In the genomic region with DNA sequence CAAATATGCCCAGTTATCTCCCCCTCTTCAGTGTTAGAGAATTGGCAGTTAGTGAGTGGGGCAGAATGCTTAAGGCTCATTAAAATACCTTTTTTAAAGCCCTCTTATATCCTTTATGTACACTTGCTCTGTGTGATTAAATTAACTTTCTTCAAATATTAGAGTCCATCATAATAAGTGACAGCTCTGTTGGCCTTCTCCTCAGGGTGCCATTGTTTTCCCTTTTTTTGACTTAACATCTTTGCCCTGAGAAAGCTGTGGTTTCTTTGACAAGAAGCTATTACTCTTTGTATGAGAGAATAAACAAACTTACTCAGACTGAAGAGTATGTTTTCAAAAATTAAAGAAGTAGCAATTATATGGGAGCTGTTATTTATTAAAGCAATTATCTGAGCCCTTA, we compare ENCODE assay signal across 13 cellular contexts.
"Had no signal": no experiment of that assay in that cellular context is flagged by ENCODE, and none has a peak within 500 bp of the region (broad histone marks: within the 10 kb centered on the region; RNA-seq: fewer than 3 reads in every experiment).

No MANE protein-coding gene starts in this region.

- H3K4me3 Mint-ChIP-seq: activated CD4-positive, alpha-beta T cell treated with anti-CD3 and anti-CD28 coated beads, Interleukin-2, amount 10 ng/mL, durations not matched to agents 7 days and 5 days; naive B cell; stimulated activated naive B cell treated with anti-CD40 and anti-IgM and Interleukin-4, amounts not matched to agents 10 μg/mL and 1 μg/mL and 100 μg/mL, for 72 hours had no signal

- H3K4me1 ChIP-seq: uterus had no signal

- H3K36me3 ChIP-seq: uterus had no signal

- H3K9me3 Mint-ChIP-seq: activated CD4-positive, alpha-beta T cell treated with anti-CD3 and anti-CD28 coated beads, Interleukin-2, amount 10 ng/mL, durations not matched to agents 7 days and 5 days; naive B cell; stimulated activated naive B cell treated with anti-CD40 and anti-IgM and Interleukin-4, amounts not matched to agents 10 μg/mL and 1 μg/mL and 100 μg/mL, for 72 hours had no signal

- ATAC-seq: esophagus mucosa; left colon; stimulated activated naive B cell treated with anti-CD40 and anti-IgM and Interleukin-4, amounts not matched to agents 10 μg/mL and 1 μg/mL and 100 μg/mL, for 72 hours had no signal

- H3K27me3 ChIP-seq: neutrophil, tibial artery, uterus had no signal

- DNase-seq: activated CD4-positive, alpha-beta T cell treated with anti-CD3 and anti-CD28 coated beads, Interleukin-2, amount 10 ng/mL, durations not matched to agents 7 days and 5 days; activated naive CD4-positive, alpha-beta T cell treated with anti-CD3 and anti-CD28 coated beads, Interleukin-2, amount 50 U/mL, for 16 hours; amniotic stem cell; caudate nucleus; left colon; naive B cell; stimulated activated CD4-positive, alpha-beta T cell treated with anti-CD3 and anti-CD28 coated beads, Interleukin-2, amount 100 ng/mL, for 48 hours; stimulated activated naive B cell treated with anti-CD40 and anti-IgM and Interleukin-4, amounts not matched to agents 10 μg/mL and 1 μg/mL and 100 μg/mL, for 72 hours; T-helper 9 cell; tibial artery; uterus had no signal

- H3K27ac Mint-ChIP-seq: activated CD4-positive, alpha-beta T cell treated with anti-CD3 and anti-CD28 coated beads, Interleukin-2, amount 10 ng/mL, durations not matched to agents 7 days and 5 days; stimulated activated naive B cell treated with anti-CD40 and anti-IgM and Interleukin-4, amounts not matched to agents 10 μg/mL and 1 μg/mL and 100 μg/mL, for 72 hours had no signal

- H3K4me3 ChIP-seq: tibial artery, uterus had no signal

- H3K9me3 ChIP-seq: neutrophil, tibial artery, uterus had no signal

- H3K27me3 Mint-ChIP-seq: activated CD4-positive, alpha-beta T cell treated with anti-CD3 and anti-CD28 coated beads, Interleukin-2, amount 10 ng/mL, durations not matched to agents 7 days and 5 days; naive B cell; stimulated activated naive B cell treated with anti-CD40 and anti-IgM and Interleukin-4, amounts not matched to agents 10 μg/mL and 1 μg/mL and 100 μg/mL, for 72 hours had no signal

- H3K27ac ChIP-seq: neutrophil, tibial artery, uterus had no signal
